ENCODE assay signal across 18 cellular contexts in genomic region chr2:120793682-120794403, GRCh38. TPM values are rescaled to one million over a fixed set of nuclear protein-coding genes. Genes with fewer than 3 reads are reported as not detected.
DNase-seq lines count a peak whose midpoint lies in the region; ATAC-seq, FAIRE-seq and TF ChIP-seq lines count a peak whose summit lies in the region.
"Had no signal": no experiment of that assay in that cellular context is flagged by ENCODE, and none has a peak within 500 bp of the region (broad histone marks: within the 10 kb centered on the region; RNA-seq: fewer than 3 reads in every experiment).

No MANE protein-coding gene starts in this region.

- H4K20me1 ChIP-seq in astrocyte (ENCODE audit: insufficient read depth, low read length), result peaks cover 74% of the 10 kb centered on the region

- TF ChIP-seq POLR2A in A549 (IDR thresholded peaks at IDR 0.05; ENCODE audit: low read length), result no peak

- TF ChIP-seq CTCF in A549 (IDR thresholded peaks at IDR 0.05) (no peak), astrocyte (IDR thresholded peaks at IDR 0.05; ENCODE audit: insufficient read depth, low read depth, low read length) (no peak)

- no peak for TF ChIP-seq RAD21 in A549 (conservative IDR thresholded peaks at IDR 0.05 in 1 of 2, IDR thresholded peaks at IDR 0.05 in 1 of 2)

- H3K4me1 Mint-ChIP-seq in astrocyte (ENCODE audit: low read depth, unreplicated experiment), result peaks cover 59% of the 10 kb centered on the region
- H3K4me1 Mint-ChIP-seq: activated naive CD4-positive, alpha-beta T cell treated with anti-CD3 and anti-CD28 coated beads, Interleukin-2, amount 50 U/mL, for 24 hours; central memory CD8-positive, alpha-beta T cell had no signal

- peak overlapping the region; percentile 87 for H3K27ac Mint-ChIP-seq in astrocyte (ENCODE audit: unreplicated experiment)
- H3K27ac Mint-ChIP-seq: activated naive CD4-positive, alpha-beta T cell treated with anti-CD3 and anti-CD28 coated beads, Interleukin-2, amount 50 U/mL, for 24 hours had no signal

- intact Hi-C loops in left ventricle myocardium superior (cut with micrococcal nuclease), result no loop called here

- TF ChIP-seq EP300 in A549 (IDR thresholded peaks at IDR 0.05), result no peak

- no peak for DNase-seq in A549 (ENCODE audit: low read depth in 1 of 2, low spot score in 1 of 2)
- DNase-seq in M059J (ENCODE audit: low read depth), result peak; percentile 24
- peak; percentile 29 for DNase-seq in astrocyte (ENCODE audit: low read depth)
- no peak for DNase-seq in left ventricle myocardium superior
- DNase-seq in frontal cortex (ENCODE audit: low spot score in 2 of 2), result no peak
- no peak for DNase-seq in NCI-H345 treated with DMSO at 0.1 percent for 48 hours (lab: John Stamatoyannopoulos, UW; ENCODE audit: unreplicated experiment)
- DNase-seq: activated CD4-positive, CD25-positive, alpha-beta regulatory T cell; activated CD8-positive, alpha-beta memory T cell treated with anti-CD3 and anti-CD28 coated beads, Interleukin-2, amount 50 U/mL, for 4 hours; DMS53; NCI-H2029; occipital lobe; transverse colon had no signal

- no peaks in the 10 kb centered on the region for H3K27me3 ChIP-seq in astrocyte (ENCODE audit: insufficient read depth, low read length)
- H3K27me3 ChIP-seq: transverse colon had no signal

- peak in 1 of 2 experiments; percentile 11; a peak in 1 of 6 replicates for ATAC-seq in A549
- peak; percentile 33 for ATAC-seq in left ventricle myocardium superior
- no peak for ATAC-seq in GM21619 (IDR thresholded peaks at IDR 0.05; ENCODE audit: unreplicated experiment)
- ATAC-seq in HG02981 (IDR thresholded peaks at IDR 0.05; ENCODE audit: unreplicated experiment), result no peak

- H3K9ac ChIP-seq in astrocyte (ENCODE audit: low read length), result no peak overlapping the region

- WGBS in A549 (ENCODE audit: missing lambda C conversion rate), result 84% methylated on average over 7 of the region's 10 CpGs

- H3K79me2 ChIP-seq in astrocyte (ENCODE audit: insufficient read depth, low read length), result peaks cover 80% of the 10 kb centered on the region

- peak overlapping the region in 1 of 2 experiments; percentile 51; a peak in 2 of 6 replicates for H3K27ac ChIP-seq in A549
- no peak overlapping the region for H3K27ac ChIP-seq in astrocyte (ENCODE audit: low read depth, low read length)
- H3K27ac ChIP-seq: transverse colon had no signal

- H3K4me3 Mint-ChIP-seq in astrocyte (ENCODE audit: unreplicated experiment), result peak overlapping the region; percentile 16
- H3K4me3 Mint-ChIP-seq: activated naive CD4-positive, alpha-beta T cell treated with anti-CD3 and anti-CD28 coated beads, Interleukin-2, amount 50 U/mL, for 24 hours; central memory CD8-positive, alpha-beta T cell had no signal

- H2AFZ ChIP-seq in astrocyte (ENCODE audit: low read depth, low read length), result no peak overlapping the region

- H3K4me3 ChIP-seq in A549 (no peak overlapping the region), astrocyte (ENCODE audit: insufficient read depth, low read depth, low read length) (no peak overlapping the region)
- H3K4me3 ChIP-seq: transverse colon had no signal

- FAIRE-seq in A549 (lab: Jason Lieb, UNC) (no peak), astrocyte (lab: Jason Lieb, UNC) (no peak), frontal cortex (lab: Jason Lieb, UNC) (no peak)
- FAIRE-seq: endothelial cell of umbilical vein, GM12892 had no signal

- H3K4me2 ChIP-seq in A549 (peak overlapping the region; percentile 20; the same call in 1 of the 3 replicates), astrocyte (ENCODE audit: low read length) (no peak overlapping the region)

- no peaks in the 10 kb centered on the region for H3K36me3 ChIP-seq in astrocyte (ENCODE audit: insufficient read depth, low read length)
- H3K36me3 ChIP-seq: transverse colon had no signal

- no peaks in the 10 kb centered on the region for H3K27me3 Mint-ChIP-seq in astrocyte (ENCODE audit: low read depth, unreplicated experiment)
- H3K27me3 Mint-ChIP-seq: activated naive CD4-positive, alpha-beta T cell treated with anti-CD3 and anti-CD28 coated beads, Interleukin-2, amount 50 U/mL, for 24 hours had no signal

- H3K4me1 ChIP-seq in A549 (peaks cover 31% of the 10 kb centered on the region), astrocyte (ENCODE audit: insufficient read depth, low read length) (peaks cover 46% of the 10 kb centered on the region)

- CTCF ChIA-PET in A549 (lab: Yijun Ruan, JAX), result no interaction called here

- H3K9me3 Mint-ChIP-seq in astrocyte (ENCODE audit: unreplicated experiment), result no peaks in the 10 kb centered on the region
- H3K9me3 Mint-ChIP-seq: activated naive CD4-positive, alpha-beta T cell treated with anti-CD3 and anti-CD28 coated beads, Interleukin-2, amount 50 U/mL, for 24 hours; central memory CD8-positive, alpha-beta T cell had no signal

- H3K9me3 ChIP-seq in A549 (no peaks in the 10 kb centered on the region), astrocyte (ENCODE audit: insufficient read depth, low read depth, low read length) (no peaks in the 10 kb centered on the region)
- H3K9me3 ChIP-seq: transverse colon had no signal

- H3K36me3 Mint-ChIP-seq in astrocyte (ENCODE audit: low read depth, unreplicated experiment), result peaks cover 5% of the 10 kb centered on the region
- H3K36me3 Mint-ChIP-seq: activated naive CD4-positive, alpha-beta T cell treated with anti-CD3 and anti-CD28 coated beads, Interleukin-2, amount 50 U/mL, for 24 hours had no signal

- POLR2A ChIA-PET in A549 (lab: Yijun Ruan, JAX), result no interaction called here

TF ChIP-seq in A549, 52 proteins besides CTCF, POLR2A, EP300 and RAD21:
- no peak for TF ChIP-seq HOXA7 (CRISPR knock-in tag; IDR thresholded peaks at IDR 0.05)
- TF ChIP-seq FOXS1 (CRISPR knock-in tag; IDR thresholded peaks at IDR 0.05), result no peak
- TF ChIP-seq TFCP2L1 (CRISPR knock-in tag; IDR thresholded peaks at IDR 0.05), result no peak
- TF ChIP-seq ZFP36 (IDR thresholded peaks at IDR 0.05; ENCODE audit: borderline replicate concordance, partially characterized antibody), result peak; percentile 12
- TF ChIP-seq CHD2 (IDR thresholded peaks at IDR 0.05; ENCODE audit: low read length, partially characterized antibody), result no peak

RNA-seq across cellular contexts. Expression of gene GLI2, which starts 58.2 kb away (rescaled TPM):
- polyA plus RNA-seq in A549 (2011; rRNA removed), result 5.6 and 7.5 TPM in 2 replicates
- polyA plus RNA-seq in A549 (2012; cell fraction: cytosol; rRNA removed), result 15.5 and 20.2 TPM in 2 replicates
- polyA plus RNA-seq in A549 (2012; cell fraction: nucleus; rRNA removed), result 41.4 and 61.7 TPM in 2 replicates
- polyA plus RNA-seq in A549 (2017; fragmentation: RNase III; extraction: RNeasy Plus Mini Kit Qiagen cat#74134 plus additional on column Dnase treatment), result 10.3 to 12.5 TPM (median 10.4 TPM) in 3 replicates
- 5.7 and 9.4 TPM in 2 replicates for polyA minus RNA-seq in A549 (2011; rRNA and poly(A)+ RNA removed)
- total RNA-seq in M059J (2014; rRNA removed; shearing (Covaris generic)), result 0.76 and 4.3 TPM in 2 replicates
- total RNA-seq in astrocyte, result 42.9 and 44.5 TPM in 2 replicates
- 2.1 TPM for total RNA-seq in left ventricle myocardium superior
- total RNA-seq in frontal cortex, result 0.41 TPM
- polyA plus RNA-seq: endothelial cell of umbilical vein had no signal

Comparison
In these comparisons a context has a peak if more than half of its experiments do, and no peak if none do; other contexts are left out.
1. DNase-seq: peak in M059J (single experiment) and astrocyte (single experiment); none in A549 (0 of 2), left ventricle myocardium superior (single experiment), frontal cortex (0 of 2) and NCI-H345 treated with DMSO at 0.1 percent for 48 hours (single experiment).